Comparison of ENCODE assay signal across 33 cellular contexts in genomic region chr7:13226385-13226784, GRCh38.
DNase-seq lines count a peak whose midpoint lies in the region; ATAC-seq, FAIRE-seq and TF ChIP-seq lines count a peak whose summit lies in the region.
"Had no signal": no experiment of that assay in that cellular context is flagged by ENCODE, and none has a peak within 500 bp of the region (broad histone marks: within the 10 kb centered on the region; RNA-seq: fewer than 3 reads in every experiment).

No MANE protein-coding gene starts in this region.

- H3K4me1 ChIP-seq in K562 (replicated peaks in 1 of 2; ENCODE audit: control insufficient read depth in 2 of 2, insufficient read depth in 2 of 2, low read length in 2 of 2) (no peaks in the 10 kb centered on the region), neural progenitor cell (peaks cover 8% of the 10 kb centered on the region)
- no peaks in the 10 kb centered on the region for H3K4me1 ChIP-seq in CD8-positive, alpha-beta memory T cell (ENCODE audit: insufficient read depth, low read length)
- H3K4me1 ChIP-seq: A549; BE2C; BLaER1; BLaER1 treated with 17β-estradiol and CSF1 and Interleukin-3, amounts not matched to agents 10 nM and 100 nM had no signal

- TF ChIP-seq POLR2A in H54 (IDR thresholded peaks at IDR 0.05; ENCODE audit: low read depth, low read length) (no peak), K562 (conservative IDR thresholded peaks at IDR 0.05) (no peak)

- no peaks in the 10 kb centered on the region for H3F3A ChIP-seq in neural progenitor cell (ENCODE audit: low read depth)

- CTCF ChIA-PET in K562 (lab: Yijun Ruan, JAX; ENCODE audit: low intra/inter-chr PET ratio), result no interaction called here
- CTCF ChIA-PET in CD8-positive, alpha-beta memory T cell (lab: Charles Lee), result no interaction called here

- H2AFZ ChIP-seq in K562 (ENCODE audit: low read depth, low read length), result no peak overlapping the region
- no peak overlapping the region for H2AFZ ChIP-seq in neural progenitor cell (replicated peaks)

- H3K9ac ChIP-seq in K562 (ENCODE audit: insufficient read depth in 1 of 2, low read depth in 2 of 2, low read length in 2 of 2), result no peak overlapping the region
- H3K9ac ChIP-seq in neural progenitor cell, result no peak overlapping the region
- H3K9ac ChIP-seq: BLaER1; BLaER1 treated with 17β-estradiol and CSF1 and Interleukin-3, amounts not matched to agents 10 nM and 100 nM had no signal

- POLR2A ChIA-PET in K562 (lab: Yijun Ruan, JAX), result interaction anchor here (0.7 kb wide), 1 partner anchor 27 kb away, joined by 3 read pairs; no protein-coding TSS in a partner anchor
- POLR2A ChIA-PET in CD8-positive, alpha-beta memory T cell (lab: Charles Lee), result no interaction called here

- H3K27me3 Mint-ChIP-seq in neural progenitor cell (ENCODE audit: insufficient read depth, low read depth), result no peaks in the 10 kb centered on the region
- H3K27me3 Mint-ChIP-seq in CD8-positive, alpha-beta memory T cell, result peaks cover 0 to 1% of the 10 kb centered on the region in 2 donors
- H3K27me3 Mint-ChIP-seq: B cell; CD4-positive, alpha-beta T cell; CD4-positive, CD25-positive, alpha-beta regulatory T cell had no signal

- peaks cover 18% of the 10 kb centered on the region for H3K4me1 Mint-ChIP-seq in neural progenitor cell
- no peaks in the 10 kb centered on the region for H3K4me1 Mint-ChIP-seq in CD8-positive, alpha-beta memory T cell
- H3K4me1 Mint-ChIP-seq: B cell; CD14-positive monocyte; CD4-positive, alpha-beta memory T cell; CD4-positive, CD25-positive, alpha-beta regulatory T cell had no signal

- H4K20me1 ChIP-seq in K562 (replicated peaks; ENCODE audit: control insufficient read depth, insufficient read depth, low read length), result no peaks in the 10 kb centered on the region
- no peaks in the 10 kb centered on the region for H4K20me1 ChIP-seq in neural progenitor cell (ENCODE audit: low read depth)
- H4K20me1 ChIP-seq: BLaER1; BLaER1 treated with 17β-estradiol and CSF1 and Interleukin-3, amounts not matched to agents 10 nM and 100 nM had no signal

- no peak for TF ChIP-seq EP300 in K562 (IDR thresholded peaks at IDR 0.05; ENCODE audit: low read length)

- H3K4me3 Mint-ChIP-seq in neural progenitor cell, result no peak overlapping the region
- no peak overlapping the region for H3K4me3 Mint-ChIP-seq in CD8-positive, alpha-beta memory T cell
- H3K4me3 Mint-ChIP-seq: B cell; CD14-positive monocyte; CD4-positive, alpha-beta memory T cell; CD4-positive, alpha-beta T cell; CD4-positive, CD25-positive, alpha-beta regulatory T cell; CD8-positive, alpha-beta T cell had no signal

- TF ChIP-seq RAD21 in K562 (CRISPR knock-in tag; conservative IDR thresholded peaks at IDR 0.05 in 1 of 2, IDR thresholded peaks at IDR 0.05 in 1 of 2), result no peak

- H3K9me1 ChIP-seq in K562 (ENCODE audit: control insufficient read depth, insufficient read depth, low read length), result no peaks in the 10 kb centered on the region

- H3K9me3 ChIP-seq in K562 (replicated peaks; ENCODE audit: control insufficient read depth, insufficient read depth, low read depth, low read length) (no peaks in the 10 kb centered on the region; the same call in 1 of the 2 replicates), neural progenitor cell (ENCODE audit: low read depth) (no peaks in the 10 kb centered on the region)
- H3K9me3 ChIP-seq in CD8-positive, alpha-beta memory T cell (ENCODE audit: low read length), result no peaks in the 10 kb centered on the region
- H3K9me3 ChIP-seq: A549; BE2C; BLaER1; BLaER1 treated with 17β-estradiol and CSF1 and Interleukin-3, amounts not matched to agents 10 nM and 100 nM; Caco-2 had no signal

- H3K79me2 ChIP-seq in K562 (ENCODE audit: control insufficient read depth, insufficient read depth, low read length) (no peaks in the 10 kb centered on the region), neural progenitor cell (ENCODE audit: low read depth) (no peaks in the 10 kb centered on the region)

- H3K4me3 ChIP-seq in K562 (no peak overlapping the region), neural progenitor cell (no peak overlapping the region)
- no peak overlapping the region for H3K4me3 ChIP-seq in CD8-positive, alpha-beta memory T cell (ENCODE audit: low read length)
- H3K4me3 ChIP-seq: A549; BLaER1; BLaER1 treated with 17β-estradiol and CSF1 and Interleukin-3, amounts not matched to agents 10 nM and 100 nM had no signal

- H3K27ac Mint-ChIP-seq in neural progenitor cell, result peak overlapping the region; percentile 83
- H3K27ac Mint-ChIP-seq in CD8-positive, alpha-beta memory T cell, result no peak overlapping the region
- H3K27ac Mint-ChIP-seq: B cell; CD14-positive monocyte; CD4-positive, alpha-beta memory T cell; CD4-positive, alpha-beta T cell; CD4-positive, CD25-positive, alpha-beta regulatory T cell; CD8-positive, alpha-beta T cell had no signal

- in situ Hi-C loops in K562 (cut with MboI), result no loop called here

- H3K27me3 ChIP-seq in K562 (ENCODE audit: control insufficient read depth in 2 of 2, insufficient read depth in 2 of 2, low read length in 2 of 2) (no peaks in the 10 kb centered on the region), neural progenitor cell (no peaks in the 10 kb centered on the region)
- no peaks in the 10 kb centered on the region for H3K27me3 ChIP-seq in CD8-positive, alpha-beta memory T cell (ENCODE audit: insufficient read depth, low read length, poor library complexity, severe bottlenecking)
- H3K27me3 ChIP-seq: BE2C; BLaER1; BLaER1 treated with 17β-estradiol and CSF1 and Interleukin-3, amounts not matched to agents 10 nM and 100 nM had no signal

- peaks cover 4% of the 10 kb centered on the region for H3K36me3 Mint-ChIP-seq in neural progenitor cell
- no peaks in the 10 kb centered on the region for H3K36me3 Mint-ChIP-seq in CD8-positive, alpha-beta memory T cell
- H3K36me3 Mint-ChIP-seq: CD14-positive monocyte; CD4-positive, alpha-beta memory T cell; CD4-positive, CD25-positive, alpha-beta regulatory T cell; CD8-positive, alpha-beta T cell had no signal

- WGBS in K562 (ENCODE audit: insufficient coverage, low coverage, missing lambda C conversion rate), result 12% methylated on average over 4 of the region's 4 CpGs

- H3K36me3 ChIP-seq in K562 (ENCODE audit: control insufficient read depth, insufficient read depth, low read length) (no peaks in the 10 kb centered on the region), neural progenitor cell (no peaks in the 10 kb centered on the region)
- no peaks in the 10 kb centered on the region for H3K36me3 ChIP-seq in CD8-positive, alpha-beta memory T cell (ENCODE audit: insufficient read depth, low read length)
- H3K36me3 ChIP-seq: BE2C; BLaER1; BLaER1 treated with 17β-estradiol and CSF1 and Interleukin-3, amounts not matched to agents 10 nM and 100 nM had no signal

- intact Hi-C loops in K562 (cut with micrococcal nuclease), result no loop called here
- intact Hi-C loops in posterior vena cava (cut with DNase I), result no loop called here

- BruUV-seq in K562 (replicated peaks; lab: Mats Ljungman, UMichigan), result no TSS peak

- no peak overlapping the region for H3K4me2 ChIP-seq in K562 (ENCODE audit: insufficient read depth, low read length)
- no peak overlapping the region for H3K4me2 ChIP-seq in neural progenitor cell
- H3K4me2 ChIP-seq: A549; BLaER1; BLaER1 treated with 17β-estradiol and CSF1 and Interleukin-3, amounts not matched to agents 10 nM and 100 nM had no signal

- peaks cover 3% of the 10 kb centered on the region for H3K9me3 Mint-ChIP-seq in neural progenitor cell
- H3K9me3 Mint-ChIP-seq in CD8-positive, alpha-beta memory T cell, result no peaks in the 10 kb centered on the region
- H3K9me3 Mint-ChIP-seq: CD4-positive, alpha-beta T cell; CD4-positive, CD25-positive, alpha-beta regulatory T cell; CD8-positive, alpha-beta T cell had no signal

- ATAC-seq in K562, result no peak
- ATAC-seq: A549; CD8-positive, alpha-beta T cell had no signal

- H3K27ac ChIP-seq in K562 (ENCODE audit: extremely low read depth, low read depth, low read length) (no peak overlapping the region), neural progenitor cell (no peak overlapping the region)
- H3K27ac ChIP-seq in CD8-positive, alpha-beta memory T cell (ENCODE audit: low read depth, low read length), result no peak overlapping the region
- H3K27ac ChIP-seq: 22Rv1; A549; BLaER1; BLaER1 treated with 17β-estradiol and CSF1 and Interleukin-3, amounts not matched to agents 10 nM and 100 nM; C4-2B had no signal

- TF ChIP-seq CTCF in K562 (IDR thresholded peaks at IDR 0.05 in 2 of 3, conservative IDR thresholded peaks at IDR 0.05 in 1 of 3; ENCODE audit: insufficient read depth in 2 of 3, low read depth in 1 of 3, low read length in 3 of 3) (no peak), neural progenitor cell (IDR thresholded peaks at IDR 0.05) (no peak)

- DNase-seq in H54 (ENCODE audit: insufficient read length, low spot score) (no peak), K562 (ENCODE audit: extremely low read depth in 1 of 4, low spot score in 3 of 4) (peak in 1 of 4 experiments; percentile 3), neural progenitor cell (ENCODE audit: low spot score) (no peak), NCI-H524 (lab: John Stamatoyannopoulos, UW) (no peak), posterior vena cava (ENCODE audit: low spot score) (no peak)
- DNase-seq in CD8-positive, alpha-beta memory T cell, result no peak
- DNase-seq: 8988T; ACHN; AML-193; BE2C; C1 segment of cervical spinal cord; Caco-2; Calu3; CD4-positive, alpha-beta memory T cell; CD4-positive, alpha-beta T cell; CD4-positive, CD25-positive, alpha-beta regulatory T cell; CD8-positive, alpha-beta T cell; COR-L47; DMS 273 treated with DMSO at 0.1 percent for 48 hours; DMS153; DMS53; DMS79; DMS79 treated with DMSO at 0.1 percent for 48 hours; DND-41; EL had no signal

- peak; percentile 27 for FAIRE-seq in H54 (lab: Jason Lieb, UNC)
- no peak for FAIRE-seq in K562 (lab: Jason Lieb, UNC)
- FAIRE-seq: A549, D721Med had no signal

TF ChIP-seq in K562, 482 proteins besides CTCF, POLR2A, EP300 and RAD21:
- TF ChIP-seq ZNF431 (CRISPR knock-in tag; IDR thresholded peaks at IDR 0.05) (peak; percentile 94), POLR2AphosphoS2 (IDR thresholded peaks at IDR 0.05; ENCODE audit: low read length) (no peak), NELFE (IDR thresholded peaks at IDR 0.05; ENCODE audit: insufficient read depth, insufficient read length) (no peak)
